ENCODE assay signal across 2 cellular contexts in the genomic region with DNA sequence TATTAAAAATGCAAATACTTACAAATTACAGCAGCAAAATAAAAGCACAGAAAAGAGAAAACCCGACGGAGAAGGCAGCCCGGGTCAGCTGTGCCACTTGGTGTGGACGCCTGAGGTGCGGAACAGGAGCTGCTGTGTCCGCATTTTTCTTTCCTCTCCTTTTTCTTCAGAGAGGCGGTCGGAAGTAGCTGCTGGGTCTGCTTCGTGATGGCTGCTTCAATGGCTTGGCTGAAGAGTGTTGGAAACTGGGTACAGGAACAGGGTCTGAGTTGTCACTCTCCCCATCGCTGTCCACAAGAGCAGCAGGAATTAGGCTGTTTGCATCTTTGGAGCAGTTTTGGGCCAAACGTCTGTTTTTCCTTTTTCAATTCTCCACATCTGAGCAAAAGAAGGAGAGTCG.
TF ChIP-seq lines count a peak whose summit lies in the region.

No MANE protein-coding gene starts in this region.

TF ChIP-seq in IMR-90, 13 proteins besides CTCF, POLR2A, EP300 and RAD21:
- TF ChIP-seq CHD1 (IDR thresholded peaks at IDR 0.05; ENCODE audit: low read depth, low read length): no peak
- no peak for TF ChIP-seq CEBPB (IDR thresholded peaks at IDR 0.05; ENCODE audit: low read depth, low read length)
- no peak for TF ChIP-seq BHLHE40 (IDR thresholded peaks at IDR 0.05; ENCODE audit: low read depth, low read length)
- TF ChIP-seq MAZ (IDR thresholded peaks at IDR 0.05; ENCODE audit: borderline replicate concordance, low read depth, low read length): no peak
- TF ChIP-seq RCOR1 (IDR thresholded peaks at IDR 0.05; ENCODE audit: insufficient replicate concordance, low read length): no peak
- TF ChIP-seq, protein P1, sequence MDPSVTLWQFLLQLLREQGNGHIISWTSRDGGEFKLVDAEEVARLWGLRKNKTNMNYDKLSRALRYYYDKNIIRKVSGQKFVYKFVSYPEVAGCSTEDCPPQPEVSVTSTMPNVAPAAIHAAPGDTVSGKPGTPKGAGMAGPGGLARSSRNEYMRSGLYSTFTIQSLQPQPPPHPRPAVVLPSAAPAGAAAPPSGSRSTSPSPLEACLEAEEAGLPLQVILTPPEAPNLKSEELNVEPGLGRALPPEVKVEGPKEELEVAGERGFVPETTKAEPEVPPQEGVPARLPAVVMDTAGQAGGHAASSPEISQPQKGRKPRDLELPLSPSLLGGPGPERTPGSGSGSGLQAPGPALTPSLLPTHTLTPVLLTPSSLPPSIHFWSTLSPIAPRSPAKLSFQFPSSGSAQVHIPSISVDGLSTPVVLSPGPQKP (IDR thresholded peaks at IDR 0.05; ENCODE audit: borderline replicate concordance, low read depth, low read length): no peak
- TF ChIP-seq NFE2L2 (IDR thresholded peaks at IDR 0.05; ENCODE audit: low read depth, low read length): no peak
- no peak for TF ChIP-seq RFX5 (IDR thresholded peaks at IDR 0.05; ENCODE audit: low read depth, low read length)
- no peak for TF ChIP-seq MXI1 (IDR thresholded peaks at IDR 0.05; ENCODE audit: borderline replicate concordance, low read depth, low read length)
- no peak for TF ChIP-seq SMC3 (IDR thresholded peaks at IDR 0.05; ENCODE audit: low read depth, low read length)
- TF ChIP-seq, protein P2, sequence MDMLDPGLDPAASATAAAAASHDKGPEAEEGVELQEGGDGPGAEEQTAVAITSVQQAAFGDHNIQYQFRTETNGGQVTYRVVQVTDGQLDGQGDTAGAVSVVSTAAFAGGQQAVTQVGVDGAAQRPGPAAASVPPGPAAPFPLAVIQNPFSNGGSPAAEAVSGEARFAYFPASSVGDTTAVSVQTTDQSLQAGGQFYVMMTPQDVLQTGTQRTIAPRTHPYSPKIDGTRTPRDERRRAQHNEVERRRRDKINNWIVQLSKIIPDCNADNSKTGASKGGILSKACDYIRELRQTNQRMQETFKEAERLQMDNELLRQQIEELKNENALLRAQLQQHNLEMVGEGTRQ (IDR thresholded peaks at IDR 0.05; ENCODE audit: low read depth, low read length): no peak
- no peak for TF ChIP-seq FOS (IDR thresholded peaks at IDR 0.05; ENCODE audit: low read depth, low read length)
- TF ChIP-seq MAFK (IDR thresholded peaks at IDR 0.05; ENCODE audit: low read depth, low read length): no peak

TF ChIP-seq in K562, 482 proteins besides CTCF, POLR2A, EP300 and RAD21:
- TF ChIP-seq ZNF57 (CRISPR knock-in tag; IDR thresholded peaks at IDR 0.05) (no peak), NR2F6 (CRISPR knock-in tag; IDR thresholded peaks at IDR 0.05) (no peak), ZNF695 (CRISPR knock-in tag; IDR thresholded peaks at IDR 0.05) (no peak), DPF2 (IDR thresholded peaks at IDR 0.05) (no peak), ZNF449 (CRISPR knock-in tag; IDR thresholded peaks at IDR 0.05) (no peak)
- TF ChIP-seq, protein P3, sequence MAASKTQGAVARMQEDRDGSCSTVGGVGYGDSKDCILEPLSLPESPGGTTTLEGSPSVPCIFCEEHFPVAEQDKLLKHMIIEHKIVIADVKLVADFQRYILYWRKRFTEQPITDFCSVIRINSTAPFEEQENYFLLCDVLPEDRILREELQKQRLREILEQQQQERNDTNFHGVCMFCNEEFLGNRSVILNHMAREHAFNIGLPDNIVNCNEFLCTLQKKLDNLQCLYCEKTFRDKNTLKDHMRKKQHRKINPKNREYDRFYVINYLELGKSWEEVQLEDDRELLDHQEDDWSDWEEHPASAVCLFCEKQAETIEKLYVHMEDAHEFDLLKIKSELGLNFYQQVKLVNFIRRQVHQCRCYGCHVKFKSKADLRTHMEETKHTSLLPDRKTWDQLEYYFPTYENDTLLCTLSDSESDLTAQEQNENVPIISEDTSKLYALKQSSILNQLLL (CRISPR knock-in tag; IDR thresholded peaks at IDR 0.05; ENCODE audit: borderline replicate concordance): no peak
